19 cellular contexts compared by ENCODE assay signal in genomic region chr20:3227511-3227910, GRCh38.
"Had no signal": no experiment of that assay in that cellular context is flagged by ENCODE, and none has a peak within 500 bp of the region (broad histone marks: within the 10 kb centered on the region; RNA-seq: fewer than 3 reads in every experiment).

No MANE protein-coding gene starts in this region.

- H3K4me1 ChIP-seq: lower lobe of right lung had no signal

- H3K27me3 ChIP-seq: brain microvascular endothelial cell, dorsolateral prefrontal cortex, esophagus squamous epithelium, transverse colon had no signal

- H3K27ac ChIP-seq: brain microvascular endothelial cell, esophagus squamous epithelium, lower lobe of right lung, transverse colon had no signal

- ATAC-seq: activated CD4-positive, alpha-beta T cell treated with anti-CD3 and anti-CD28 coated beads for 36 hours; lower lobe of right lung; right cardiac atrium; stimulated activated memory B cell treated with anti-CD40 and anti-IgM and Interleukin-4, amounts not matched to agents 10 μg/mL and 1 μg/mL and 100 μg/mL, for 72 hours; T-cell had no signal

- FAIRE-seq: keratinocyte had no signal

- H3K27me3 Mint-ChIP-seq: activated CD4-positive, alpha-beta memory T cell treated with anti-CD3 and anti-CD28 coated beads, Interleukin-2, amount 10 ng/mL, durations not matched to agents 7 days and 5 days; activated CD4-positive, alpha-beta T cell treated with anti-CD3 and anti-CD28 coated beads for 36 hours; activated naive CD8-positive, alpha-beta T cell; stimulated activated memory B cell treated with anti-CD40 and anti-IgM and Interleukin-4, amounts not matched to agents 10 μg/mL and 1 μg/mL and 100 μg/mL, for 72 hours; T-cell had no signal

- H3K36me3 ChIP-seq: transverse colon had no signal

- H3K9me3 Mint-ChIP-seq: activated CD4-positive, alpha-beta memory T cell treated with anti-CD3 and anti-CD28 coated beads, Interleukin-2, amount 10 ng/mL, durations not matched to agents 7 days and 5 days; naive B cell; stimulated activated memory B cell treated with anti-CD40 and anti-IgM and Interleukin-4, amounts not matched to agents 10 μg/mL and 1 μg/mL and 100 μg/mL, for 72 hours; T-cell had no signal

- H3K4me3 ChIP-seq: dorsolateral prefrontal cortex, esophagus squamous epithelium, lower lobe of right lung, transverse colon had no signal

- H3K4me3 Mint-ChIP-seq: activated CD4-positive, alpha-beta memory T cell treated with anti-CD3 and anti-CD28 coated beads, Interleukin-2, amount 10 ng/mL, durations not matched to agents 7 days and 5 days; activated CD4-positive, alpha-beta T cell treated with anti-CD3 and anti-CD28 coated beads for 36 hours; activated naive CD8-positive, alpha-beta T cell; naive B cell; stimulated activated memory B cell treated with anti-CD40 and anti-IgM and Interleukin-4, amounts not matched to agents 10 μg/mL and 1 μg/mL and 100 μg/mL, for 72 hours; T-cell had no signal

- DNase-seq: activated CD4-positive, alpha-beta memory T cell treated with anti-CD3 and anti-CD28 coated beads, Interleukin-2, amount 10 ng/mL, durations not matched to agents 7 days and 5 days; activated CD4-positive, alpha-beta T cell treated with anti-CD3 and anti-CD28 coated beads for 36 hours; activated gamma-delta T cell; activated T-cell treated with anti-CD3 and anti-CD28 coated beads, Interleukin-2, amount 50 U/mL, for 48 hours; brain microvascular endothelial cell; dorsolateral prefrontal cortex; esophagus squamous epithelium; foreskin fibroblast; lower lobe of right lung; naive B cell; posterior cingulate gyrus; substantia nigra; T-cell; T1000; transverse colon had no signal

- H3K36me3 Mint-ChIP-seq: activated naive CD8-positive, alpha-beta T cell; naive B cell; T-cell had no signal

- H3K27ac Mint-ChIP-seq: activated CD4-positive, alpha-beta memory T cell treated with anti-CD3 and anti-CD28 coated beads, Interleukin-2, amount 10 ng/mL, durations not matched to agents 7 days and 5 days; activated CD4-positive, alpha-beta T cell treated with anti-CD3 and anti-CD28 coated beads for 36 hours; activated naive CD8-positive, alpha-beta T cell; stimulated activated memory B cell treated with anti-CD40 and anti-IgM and Interleukin-4, amounts not matched to agents 10 μg/mL and 1 μg/mL and 100 μg/mL, for 72 hours; T-cell had no signal

- H3K9me3 ChIP-seq: esophagus squamous epithelium, lower lobe of right lung, transverse colon had no signal
